10 cellular contexts compared by ENCODE assay signal in genomic region chr1:171468120-171468790, GRCh38. TPM values are rescaled to one million over a fixed set of nuclear protein-coding genes. Genes with fewer than 3 reads are reported as not detected.
DNase-seq lines count a peak whose midpoint lies in the region; ATAC-seq, FAIRE-seq and TF ChIP-seq lines count a peak whose summit lies in the region.
"Had no signal": no experiment of that assay in that cellular context is flagged by ENCODE, and none has a peak within 500 bp of the region (broad histone marks: within the 10 kb centered on the region; RNA-seq: fewer than 3 reads in every experiment).

No MANE protein-coding gene starts in this region.

- peak; percentile 63 for ATAC-seq in activated naive CD8-positive, alpha-beta T cell treated with anti-CD3 and anti-CD28 coated beads, Interleukin-2, amount 50 U/mL, for 24 hours
- ATAC-seq in HG03108 (IDR thresholded peaks at IDR 0.05; ENCODE audit: unreplicated experiment) (peak; percentile 69), thoracic aorta (ENCODE audit: insufficient number of reproducible peaks, low FRiP score, low read depth) (peak; percentile 57)

- no peak overlapping the region for H3K4me3 Mint-ChIP-seq in activated naive CD8-positive, alpha-beta T cell treated with anti-CD3 and anti-CD28 coated beads, Interleukin-2, amount 50 U/mL, for 24 hours
- no peak overlapping the region for H3K4me3 Mint-ChIP-seq in activated naive CD8-positive, alpha-beta T cell treated with anti-CD3 and anti-CD28 coated beads for 36 hours
- H3K4me3 Mint-ChIP-seq: activated T-helper 1 cell treated with anti-CD3 and anti-CD28 coated beads, Interleukin-12 subunit alpha, Interleukin-12 subunit beta, Interleukin-2, Interleukin-4 antibody, amounts not matched to agents 30 ng/mL and 10 ng/mL and 1 ng/mL, durations not matched to agents 14 hours and 24 hours and 36 hours had no signal

- TF ChIP-seq CTCF in bronchial epithelial cell (IDR thresholded peaks at IDR 0.05; ENCODE audit: insufficient read depth, low read length, severe bottlenecking) (no peak), thoracic aorta (IDR thresholded peaks at IDR 0.05) (no peak), D721Med (IDR thresholded peaks at IDR 0.05; ENCODE audit: insufficient read depth, missing control alignments) (no peak)

- FAIRE-seq in bronchial epithelial cell (lab: Jason Lieb, UNC) (no peak), D721Med (lab: Jason Lieb, UNC) (no peak)

- H3K27me3 ChIP-seq in bronchial epithelial cell (ENCODE audit: control insufficient read depth, insufficient read depth, low read length) (no peaks in the 10 kb centered on the region), thoracic aorta (replicated peaks; ENCODE audit: insufficient read depth) (no peaks in the 10 kb centered on the region)

- no peak overlapping the region for H3K27ac Mint-ChIP-seq in activated naive CD8-positive, alpha-beta T cell treated with anti-CD3 and anti-CD28 coated beads, Interleukin-2, amount 50 U/mL, for 24 hours
- no peak overlapping the region for H3K27ac Mint-ChIP-seq in activated naive CD8-positive, alpha-beta T cell treated with anti-CD3 and anti-CD28 coated beads for 36 hours
- H3K27ac Mint-ChIP-seq: activated T-helper 1 cell treated with anti-CD3 and anti-CD28 coated beads, Interleukin-12 subunit alpha, Interleukin-12 subunit beta, Interleukin-2, Interleukin-4 antibody, amounts not matched to agents 30 ng/mL and 10 ng/mL and 1 ng/mL, durations not matched to agents 14 hours and 24 hours and 36 hours had no signal

- no peak for DNase-seq in activated naive CD8-positive, alpha-beta T cell treated with anti-CD3 and anti-CD28 coated beads, Interleukin-2, amount 50 U/mL, for 24 hours
- no peak for DNase-seq in activated naive CD8-positive, alpha-beta T cell treated with anti-CD3 and anti-CD28 coated beads for 36 hours
- peak; percentile 96 for DNase-seq in bronchial epithelial cell (ENCODE audit: low read depth)
- no peak for DNase-seq in thoracic aorta (ENCODE audit: low spot score)
- no peak for DNase-seq in NCI-H2227 treated with DMSO at 0.1 percent for 48 hours (lab: John Stamatoyannopoulos, UW)
- no peak for DNase-seq in D721Med (ENCODE audit: insufficient read length, low spot score)
- DNase-seq in OCI-M2 (lab: John Stamatoyannopoulos, UW; ENCODE audit: unreplicated experiment) = no peak
- DNase-seq: NCI-H82 had no signal

- H3K27ac ChIP-seq in thoracic aorta = peak overlapping the region; percentile 54 to 84

- no peaks in the 10 kb centered on the region for H3K9me3 ChIP-seq in thoracic aorta

- no peaks in the 10 kb centered on the region for H3K36me3 ChIP-seq in bronchial epithelial cell (ENCODE audit: control insufficient read depth, insufficient read depth, low read length)
- H3K36me3 ChIP-seq in thoracic aorta = no peaks in the 10 kb centered on the region

- H3K36me3 Mint-ChIP-seq in activated naive CD8-positive, alpha-beta T cell treated with anti-CD3 and anti-CD28 coated beads, Interleukin-2, amount 50 U/mL, for 24 hours (ENCODE audit: low read depth) = no peaks in the 10 kb centered on the region
- H3K36me3 Mint-ChIP-seq in activated naive CD8-positive, alpha-beta T cell treated with anti-CD3 and anti-CD28 coated beads for 36 hours = no peaks in the 10 kb centered on the region

- no peaks in the 10 kb centered on the region for H3K9me3 Mint-ChIP-seq in activated naive CD8-positive, alpha-beta T cell treated with anti-CD3 and anti-CD28 coated beads, Interleukin-2, amount 50 U/mL, for 24 hours
- peaks cover 3% of the 10 kb centered on the region for H3K9me3 Mint-ChIP-seq in activated naive CD8-positive, alpha-beta T cell treated with anti-CD3 and anti-CD28 coated beads for 36 hours
- H3K9me3 Mint-ChIP-seq: activated T-helper 1 cell treated with anti-CD3 and anti-CD28 coated beads, Interleukin-12 subunit alpha, Interleukin-12 subunit beta, Interleukin-2, Interleukin-4 antibody, amounts not matched to agents 30 ng/mL and 10 ng/mL and 1 ng/mL, durations not matched to agents 14 hours and 24 hours and 36 hours had no signal

- H3K4me3 ChIP-seq in bronchial epithelial cell (ENCODE audit: low read depth, low read length) = no peak overlapping the region
- H3K4me3 ChIP-seq in thoracic aorta = peak overlapping the region; percentile 37

- H3K4me1 ChIP-seq in thoracic aorta (ENCODE audit: control insufficient read depth in 1 of 2, low read depth in 2 of 2) = peaks cover 8 to 25% of the 10 kb centered on the region in 2 donors

- H3K4me1 Mint-ChIP-seq in activated naive CD8-positive, alpha-beta T cell treated with anti-CD3 and anti-CD28 coated beads, Interleukin-2, amount 50 U/mL, for 24 hours = no peaks in the 10 kb centered on the region
- H3K4me1 Mint-ChIP-seq in activated naive CD8-positive, alpha-beta T cell treated with anti-CD3 and anti-CD28 coated beads for 36 hours = peaks cover 2% of the 10 kb centered on the region

- H3K27me3 Mint-ChIP-seq in activated naive CD8-positive, alpha-beta T cell treated with anti-CD3 and anti-CD28 coated beads, Interleukin-2, amount 50 U/mL, for 24 hours = no peaks in the 10 kb centered on the region
- H3K27me3 Mint-ChIP-seq in activated naive CD8-positive, alpha-beta T cell treated with anti-CD3 and anti-CD28 coated beads for 36 hours = no peaks in the 10 kb centered on the region

RNA-seq across cellular contexts. Expression of gene PRRC2C, which starts 17.1 kb away (rescaled TPM):
- 100 to 1,000 TPM; 252 to 256 TPM for total RNA-seq in activated naive CD8-positive, alpha-beta T cell treated with anti-CD3 and anti-CD28 coated beads for 36 hours
- total RNA-seq in bronchial epithelial cell = 38.2 and 54.9 TPM in 2 replicates
- total RNA-seq in thoracic aorta = 100 to 1,000 TPM in 1 of 2 donors, 10 to 100 TPM in 1; 73.9 to 127 TPM
